21 cellular contexts compared by ENCODE assay signal in genomic region chr7:44274623-44274975, GRCh38. TPM values are rescaled to one million over a fixed set of nuclear protein-coding genes. Genes with fewer than 3 reads are reported as not detected.
DNase-seq lines count a peak whose midpoint lies in the region; ATAC-seq, FAIRE-seq and TF ChIP-seq lines count a peak whose summit lies in the region.
"Had no signal": no experiment of that assay in that cellular context is flagged by ENCODE, and none has a peak within 500 bp of the region (broad histone marks: within the 10 kb centered on the region; RNA-seq: fewer than 3 reads in every experiment).

No MANE protein-coding gene starts in this region.

- H3K27me3 ChIP-seq in right cardiac atrium (ENCODE audit: control insufficient read depth, insufficient read depth) (no peaks in the 10 kb centered on the region), osteoblast (ENCODE audit: insufficient read depth, low read length) (peaks cover 12% of the 10 kb centered on the region)

- H2AFZ ChIP-seq in osteoblast (ENCODE audit: low read length): no peak overlapping the region

- H3K27ac ChIP-seq in right cardiac atrium (ENCODE audit: low read length) (no peak overlapping the region), osteoblast (ENCODE audit: low read depth, low read length) (no peak overlapping the region)
- H3K27ac ChIP-seq: KMS-11 had no signal

- no peaks in the 10 kb centered on the region for H3K79me2 ChIP-seq in osteoblast (ENCODE audit: insufficient read depth, low read length)

- TF ChIP-seq CTCF in chondrocyte (IDR thresholded peaks at IDR 0.05) (no peak), osteoblast (IDR thresholded peaks at IDR 0.05; ENCODE audit: extremely low read depth, low read depth, low read length) (no peak), type B pancreatic cell (conservative IDR thresholded peaks at IDR 0.05) (no peak)

- no peak for TF ChIP-seq POLR2A in H54 (IDR thresholded peaks at IDR 0.05; ENCODE audit: low read depth, low read length)

- intact Hi-C loops in right cardiac atrium (cut with DNase I): no loop called here
- intact Hi-C loops in Right ventricle myocardium superior (cut with DNase I): no loop called here
- intact Hi-C loops in activated naive CD4-positive, alpha-beta T cell treated with anti-CD3 and anti-CD28 coated beads for 36 hours (cut with micrococcal nuclease): no loop called here

- no peak overlapping the region for H3K4me3 Mint-ChIP-seq in chondrocyte (ENCODE audit: unreplicated experiment)
- peak overlapping the region; percentile 22 for H3K4me3 Mint-ChIP-seq in type B pancreatic cell
- no peak overlapping the region for H3K4me3 Mint-ChIP-seq in activated naive CD4-positive, alpha-beta T cell treated with anti-CD3 and anti-CD28 coated beads for 36 hours
- H3K4me3 Mint-ChIP-seq: CD8-positive, alpha-beta memory T cell; HFFc6 had no signal

- DNase-seq in right cardiac atrium (peak; percentile 5 to 17 (median 6)), Right ventricle myocardium superior (no peak), chondrocyte (ENCODE audit: low spot score) (peak; percentile 88), osteoblast (ENCODE audit: insufficient read length, low spot score, missing footprints) (peak; percentile 31), type B pancreatic cell (ENCODE audit: extremely low spot score, unreplicated experiment) (no peak), H54 (ENCODE audit: insufficient read length, low spot score) (no peak), AG08395 (ENCODE audit: low spot score) (no peak)
- DNase-seq in activated naive CD4-positive, alpha-beta T cell treated with anti-CD3 and anti-CD28 coated beads for 36 hours: no peak
- DNase-seq: C1 segment of cervical spinal cord; CD8-positive, alpha-beta memory T cell; HFFc6; MV-4-11; NCI-H1694 treated with DMSO at 0.1 percent for 48 hours; NCI-H2107; NCI-H2227 treated with DMSO at 0.1 percent for 48 hours; NCI-H510A treated with DMSO at 0.1 percent for 48 hours; NCI-H774; OCI-M1; SHP77 treated with DMSO at 0.1 percent for 48 hours had no signal

- H3K4me1 ChIP-seq in right cardiac atrium (ENCODE audit: control insufficient read depth, insufficient read depth, low read length) (peaks cover 4% of the 10 kb centered on the region), osteoblast (ENCODE audit: insufficient read depth, low read length) (no peaks in the 10 kb centered on the region)

- H4K20me1 ChIP-seq in osteoblast (ENCODE audit: insufficient read depth, low read length): no peaks in the 10 kb centered on the region

- no peak for ATAC-seq in right cardiac atrium
- ATAC-seq in Right ventricle myocardium superior (ENCODE audit: poor library complexity): no peak

- no peaks in the 10 kb centered on the region for H3K9me3 Mint-ChIP-seq in chondrocyte (ENCODE audit: low read depth)
- H3K9me3 Mint-ChIP-seq in type B pancreatic cell: no peaks in the 10 kb centered on the region
- no peaks in the 10 kb centered on the region for H3K9me3 Mint-ChIP-seq in activated naive CD4-positive, alpha-beta T cell treated with anti-CD3 and anti-CD28 coated beads for 36 hours
- H3K9me3 Mint-ChIP-seq: CD8-positive, alpha-beta memory T cell; HFFc6 had no signal

- CTCF ChIA-PET in activated naive CD4-positive, alpha-beta T cell treated with anti-CD3 and anti-CD28 coated beads for 36 hours (lab: Charles Lee): no interaction called here

- 91% methylated on average over 3 of the region's 3 CpGs for WGBS in right cardiac atrium

- H3K9me3 ChIP-seq in right cardiac atrium (ENCODE audit: control insufficient read depth, low read length) (no peaks in the 10 kb centered on the region), osteoblast (ENCODE audit: low read depth, low read length) (no peaks in the 10 kb centered on the region)

- H3K36me3 Mint-ChIP-seq in chondrocyte (ENCODE audit: low read depth): no peaks in the 10 kb centered on the region
- no peaks in the 10 kb centered on the region for H3K36me3 Mint-ChIP-seq in type B pancreatic cell
- H3K36me3 Mint-ChIP-seq in activated naive CD4-positive, alpha-beta T cell treated with anti-CD3 and anti-CD28 coated beads for 36 hours (ENCODE audit: low read depth): no peaks in the 10 kb centered on the region
- H3K36me3 Mint-ChIP-seq: CD8-positive, alpha-beta memory T cell had no signal

- no peak for FAIRE-seq in H54 (lab: Jason Lieb, UNC)
- FAIRE-seq: D721Med had no signal

- no peak overlapping the region for H3K4me2 ChIP-seq in osteoblast (ENCODE audit: insufficient read depth, low read length)
- H3K4me2 ChIP-seq: KMS-11 had no signal

- H3K4me1 Mint-ChIP-seq in chondrocyte (ENCODE audit: low read depth): no peaks in the 10 kb centered on the region
- H3K4me1 Mint-ChIP-seq in type B pancreatic cell (ENCODE audit: unreplicated experiment): no peaks in the 10 kb centered on the region
- H3K4me1 Mint-ChIP-seq in activated naive CD4-positive, alpha-beta T cell treated with anti-CD3 and anti-CD28 coated beads for 36 hours (ENCODE audit: low read depth): no peaks in the 10 kb centered on the region

- H3K27me3 Mint-ChIP-seq in chondrocyte (ENCODE audit: low read depth): peaks cover 6% of the 10 kb centered on the region
- H3K27me3 Mint-ChIP-seq in type B pancreatic cell: no peaks in the 10 kb centered on the region
- no peaks in the 10 kb centered on the region for H3K27me3 Mint-ChIP-seq in activated naive CD4-positive, alpha-beta T cell treated with anti-CD3 and anti-CD28 coated beads for 36 hours (ENCODE audit: low read depth)

- H3K36me3 ChIP-seq in osteoblast (ENCODE audit: insufficient read depth, low read length): no peaks in the 10 kb centered on the region

- H3K27ac Mint-ChIP-seq in chondrocyte (ENCODE audit: unreplicated experiment) (no peak overlapping the region), type B pancreatic cell (no peak overlapping the region)
- H3K27ac Mint-ChIP-seq in activated naive CD4-positive, alpha-beta T cell treated with anti-CD3 and anti-CD28 coated beads for 36 hours: no peak overlapping the region
- H3K27ac Mint-ChIP-seq: CD8-positive, alpha-beta memory T cell; HFFc6 had no signal

- no peak overlapping the region for H3K4me3 ChIP-seq in right cardiac atrium (ENCODE audit: low read length)
- H3K4me3 ChIP-seq in osteoblast (ENCODE audit: insufficient read depth, low read length): no peak overlapping the region

RNA-seq across cellular contexts. Expression of gene CAMK2B, which starts 50.8 kb away (rescaled TPM):
- 100 to 1,000 TPM in 2 of 4 donors, 10 to 100 TPM in 2; 79.7 to 134 (median 106) TPM for total RNA-seq in right cardiac atrium
- polyA plus RNA-seq in right cardiac atrium: 105 TPM
- 87.2 TPM for total RNA-seq in Right ventricle myocardium superior
- total RNA-seq in chondrocyte: 0.27 to 0.82 TPM (median 0.48 TPM) in 3 replicates
- not detected in 2 replicates for total RNA-seq in osteoblast
- 7.6 and 8.4 TPM in 2 replicates for total RNA-seq in type B pancreatic cell (ENCODE audit: low replicate concordance)
- total RNA-seq in activated naive CD4-positive, alpha-beta T cell treated with anti-CD3 and anti-CD28 coated beads for 36 hours: under 1 TPM; 0.30 to 0.38 TPM
- polyA plus RNA-seq: CD8-positive, alpha-beta memory T cell had no signal

Comparison
In these comparisons a context has a peak if more than half of its experiments do, and no peak if none do; other contexts are left out.
1. DNase-seq: peak in right cardiac atrium (3 of 3), chondrocyte (single experiment) and osteoblast (single experiment); none in Right ventricle myocardium superior (single experiment), type B pancreatic cell (single experiment), H54 (single experiment), activated naive CD4-positive, alpha-beta T cell treated with anti-CD3 and anti-CD28 coated beads for 36 hours (single experiment) and AG08395 (single experiment).